1 cellular context compared by ENCODE assay signal in the genomic region with DNA sequence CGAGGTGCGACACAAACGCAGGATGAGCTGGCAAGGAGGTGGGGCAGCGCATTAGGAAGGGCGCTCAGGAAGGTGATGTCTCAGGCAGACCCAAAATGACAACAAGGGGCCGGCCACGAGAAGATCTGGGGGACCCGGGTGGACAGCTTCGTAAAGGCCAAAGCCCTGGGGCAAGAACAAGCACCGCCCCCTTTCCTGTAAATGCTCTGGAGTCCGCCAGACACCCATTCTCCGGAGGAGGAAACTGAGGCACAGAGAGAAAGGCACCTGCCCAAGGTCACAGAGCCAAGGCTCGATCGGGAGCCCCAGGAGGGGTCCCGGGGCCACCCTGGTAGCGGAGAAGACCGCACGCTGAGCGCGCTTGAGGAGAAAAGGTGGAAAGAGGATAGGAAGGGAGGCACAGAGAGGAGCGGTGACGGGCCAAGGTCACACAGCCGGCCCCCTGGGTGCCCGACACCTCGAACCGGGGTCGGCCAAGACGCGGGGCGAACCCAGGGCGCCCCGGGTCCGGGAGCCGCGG.
TF ChIP-seq lines count a peak whose summit lies in the region.

No MANE protein-coding gene starts in this region.

TF ChIP-seq in K562, 482 proteins besides CTCF, POLR2A, EP300 and RAD21 (continued from another document and continues in another):
- TF ChIP-seq, protein P1, sequence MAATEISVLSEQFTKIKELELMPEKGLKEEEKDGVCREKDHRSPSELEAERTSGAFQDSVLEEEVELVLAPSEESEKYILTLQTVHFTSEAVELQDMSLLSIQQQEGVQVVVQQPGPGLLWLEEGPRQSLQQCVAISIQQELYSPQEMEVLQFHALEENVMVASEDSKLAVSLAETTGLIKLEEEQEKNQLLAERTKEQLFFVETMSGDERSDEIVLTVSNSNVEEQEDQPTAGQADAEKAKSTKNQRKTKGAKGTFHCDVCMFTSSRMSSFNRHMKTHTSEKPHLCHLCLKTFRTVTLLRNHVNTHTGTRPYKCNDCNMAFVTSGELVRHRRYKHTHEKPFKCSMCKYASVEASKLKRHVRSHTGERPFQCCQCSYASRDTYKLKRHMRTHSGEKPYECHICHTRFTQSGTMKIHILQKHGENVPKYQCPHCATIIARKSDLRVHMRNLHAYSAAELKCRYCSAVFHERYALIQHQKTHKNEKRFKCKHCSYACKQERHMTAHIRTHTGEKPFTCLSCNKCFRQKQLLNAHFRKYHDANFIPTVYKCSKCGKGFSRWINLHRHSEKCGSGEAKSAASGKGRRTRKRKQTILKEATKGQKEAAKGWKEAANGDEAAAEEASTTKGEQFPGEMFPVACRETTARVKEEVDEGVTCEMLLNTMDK (IDR thresholded peaks at IDR 0.05; ENCODE audit: borderline replicate concordance, insufficient read depth, low read depth, low read length, poor library complexity, severe bottlenecking) = no peak
- TF ChIP-seq FOS (IDR thresholded peaks at IDR 0.05; ENCODE audit: extremely low read depth, insufficient read length) (no peak), IRF2 (CRISPR knock-in tag; IDR thresholded peaks at IDR 0.05) (no peak), ZNF253 (CRISPR knock-in tag; conservative IDR thresholded peaks at IDR 0.05) (no peak), NFRKB (IDR thresholded peaks at IDR 0.05; ENCODE audit: low read depth) (no peak), ZFP36 (IDR thresholded peaks at IDR 0.05; ENCODE audit: low read depth, low read length, partially characterized antibody) (peak; percentile 75), NCOA6 (IDR thresholded peaks at IDR 0.05) (no peak), PCBP1 (IDR thresholded peaks at IDR 0.05; ENCODE audit: low read depth, low read length, poor library complexity, severe bottlenecking) (peak; percentile 42), FOXP1 (CRISPR knock-in tag; IDR thresholded peaks at IDR 0.05) (no peak; the same call in 1 of the 2 replicates), OTX1 (CRISPR knock-in tag; IDR thresholded peaks at IDR 0.05) (no peak), KAT8 (IDR thresholded peaks at IDR 0.05; ENCODE audit: low read depth) (no peak), ZNF239 (CRISPR knock-in tag; IDR thresholded peaks at IDR 0.05) (no peak), PTRF (tag; IDR thresholded peaks at IDR 0.05) (no peak), SAP30 (IDR thresholded peaks at IDR 0.05; ENCODE audit: borderline replicate concordance, insufficient read depth, low read depth, low read length, poor library complexity, severe bottlenecking) (no peak), ZNF75A (CRISPR knock-in tag; IDR thresholded peaks at IDR 0.05) (no peak), CBX1 (IDR thresholded peaks at IDR 0.05; ENCODE audit: low read depth) (peak; percentile 72; the same call in 1 of the 2 replicates), HDGF (IDR thresholded peaks at IDR 0.05) (0 out of 2 replicates have a peak, but pooled peaks have one; percentile 50), PHF8 (IDR thresholded peaks at IDR 0.05; ENCODE audit: borderline replicate concordance, low read length) (no peak), ZNF143 (CRISPR knock-in tag; IDR thresholded peaks at IDR 0.05) (peak; percentile 29; the same call in 1 of the 2 replicates), KLF13 (tag; IDR thresholded peaks at IDR 0.05; ENCODE audit: borderline replicate concordance, low read depth) (no peak), RBM22 (IDR thresholded peaks at IDR 0.05; ENCODE audit: low read depth, low read length, poor library complexity, severe bottlenecking) (no peak), SIN3A (IDR thresholded peaks at IDR 0.05; ENCODE audit: borderline replicate concordance in 2 of 2, control insufficient read depth in 1 of 2, low read depth in 2 of 2, low read length in 2 of 2) (peak; percentile 18 to 54; a peak in 2 of 4 replicates), ZKSCAN1 (IDR thresholded peaks at IDR 0.05; ENCODE audit: low read depth, low read length) (no peak), ETV1 (tag; conservative IDR thresholded peaks at IDR 0.05; ENCODE audit: low read depth) (no peak), SMAD4 (CRISPR knock-in tag; conservative IDR thresholded peaks at IDR 0.05) (0 out of 2 replicates have a peak, but pooled peaks have one; percentile 52), CHD4 (IDR thresholded peaks at IDR 0.05; ENCODE audit: insufficient read depth, insufficient replicate concordance, low read depth, low read length, poor library complexity, severe bottlenecking) (peak; percentile 74), ZNF695 (CRISPR knock-in tag; IDR thresholded peaks at IDR 0.05) (no peak), NFIX (CRISPR knock-in tag; IDR thresholded peaks at IDR 0.05; ENCODE audit: low read depth) (no peak), MECOM (CRISPR knock-in tag; IDR thresholded peaks at IDR 0.05) (no peak), SMARCA5 (IDR thresholded peaks at IDR 0.05) (peak; percentile 98), POLR3G (IDR thresholded peaks at IDR 0.05; ENCODE audit: extremely low read depth, insufficient read length, insufficient replicate concordance) (no peak)
- TF ChIP-seq, protein P2, sequence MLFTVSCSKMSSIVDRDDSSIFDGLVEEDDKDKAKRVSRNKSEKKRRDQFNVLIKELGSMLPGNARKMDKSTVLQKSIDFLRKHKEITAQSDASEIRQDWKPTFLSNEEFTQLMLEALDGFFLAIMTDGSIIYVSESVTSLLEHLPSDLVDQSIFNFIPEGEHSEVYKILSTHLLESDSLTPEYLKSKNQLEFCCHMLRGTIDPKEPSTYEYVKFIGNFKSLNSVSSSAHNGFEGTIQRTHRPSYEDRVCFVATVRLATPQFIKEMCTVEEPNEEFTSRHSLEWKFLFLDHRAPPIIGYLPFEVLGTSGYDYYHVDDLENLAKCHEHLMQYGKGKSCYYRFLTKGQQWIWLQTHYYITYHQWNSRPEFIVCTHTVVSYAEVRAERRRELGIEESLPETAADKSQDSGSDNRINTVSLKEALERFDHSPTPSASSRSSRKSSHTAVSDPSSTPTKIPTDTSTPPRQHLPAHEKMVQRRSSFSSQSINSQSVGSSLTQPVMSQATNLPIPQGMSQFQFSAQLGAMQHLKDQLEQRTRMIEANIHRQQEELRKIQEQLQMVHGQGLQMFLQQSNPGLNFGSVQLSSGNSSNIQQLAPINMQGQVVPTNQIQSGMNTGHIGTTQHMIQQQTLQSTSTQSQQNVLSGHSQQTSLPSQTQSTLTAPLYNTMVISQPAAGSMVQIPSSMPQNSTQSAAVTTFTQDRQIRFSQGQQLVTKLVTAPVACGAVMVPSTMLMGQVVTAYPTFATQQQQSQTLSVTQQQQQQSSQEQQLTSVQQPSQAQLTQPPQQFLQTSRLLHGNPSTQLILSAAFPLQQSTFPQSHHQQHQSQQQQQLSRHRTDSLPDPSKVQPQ (CRISPR knock-in tag; IDR thresholded peaks at IDR 0.05; ENCODE audit: borderline replicate concordance) = no peak
- TF ChIP-seq, protein P3, sequence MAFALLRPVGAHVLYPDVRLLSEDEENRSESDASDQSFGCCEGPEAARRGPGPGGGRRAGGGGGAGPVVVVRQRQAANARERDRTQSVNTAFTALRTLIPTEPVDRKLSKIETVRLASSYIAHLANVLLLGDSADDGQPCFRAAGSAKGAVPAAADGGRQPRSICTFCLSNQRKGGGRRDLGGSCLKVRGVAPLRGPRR (CRISPR knock-in tag; IDR thresholded peaks at IDR 0.05) = no peak
- TF ChIP-seq, protein P4, sequence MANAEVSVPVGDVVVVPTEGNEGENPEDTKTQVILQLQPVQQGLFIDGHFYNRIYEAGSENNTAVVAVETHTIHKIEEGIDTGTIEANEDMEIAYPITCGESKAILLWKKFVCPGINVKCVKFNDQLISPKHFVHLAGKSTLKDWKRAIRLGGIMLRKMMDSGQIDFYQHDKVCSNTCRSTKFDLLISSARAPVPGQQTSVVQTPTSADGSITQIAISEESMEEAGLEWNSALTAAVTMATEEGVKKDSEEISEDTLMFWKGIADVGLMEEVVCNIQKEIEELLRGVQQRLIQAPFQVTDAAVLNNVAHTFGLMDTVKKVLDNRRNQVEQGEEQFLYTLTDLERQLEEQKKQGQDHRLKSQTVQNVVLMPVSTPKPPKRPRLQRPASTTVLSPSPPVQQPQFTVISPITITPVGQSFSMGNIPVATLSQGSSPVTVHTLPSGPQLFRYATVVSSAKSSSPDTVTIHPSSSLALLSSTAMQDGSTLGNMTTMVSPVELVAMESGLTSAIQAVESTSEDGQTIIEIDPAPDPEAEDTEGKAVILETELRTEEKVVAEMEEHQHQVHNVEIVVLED (CRISPR knock-in tag; IDR thresholded peaks at IDR 0.05) = no peak
- TF ChIP-seq, protein P5, sequence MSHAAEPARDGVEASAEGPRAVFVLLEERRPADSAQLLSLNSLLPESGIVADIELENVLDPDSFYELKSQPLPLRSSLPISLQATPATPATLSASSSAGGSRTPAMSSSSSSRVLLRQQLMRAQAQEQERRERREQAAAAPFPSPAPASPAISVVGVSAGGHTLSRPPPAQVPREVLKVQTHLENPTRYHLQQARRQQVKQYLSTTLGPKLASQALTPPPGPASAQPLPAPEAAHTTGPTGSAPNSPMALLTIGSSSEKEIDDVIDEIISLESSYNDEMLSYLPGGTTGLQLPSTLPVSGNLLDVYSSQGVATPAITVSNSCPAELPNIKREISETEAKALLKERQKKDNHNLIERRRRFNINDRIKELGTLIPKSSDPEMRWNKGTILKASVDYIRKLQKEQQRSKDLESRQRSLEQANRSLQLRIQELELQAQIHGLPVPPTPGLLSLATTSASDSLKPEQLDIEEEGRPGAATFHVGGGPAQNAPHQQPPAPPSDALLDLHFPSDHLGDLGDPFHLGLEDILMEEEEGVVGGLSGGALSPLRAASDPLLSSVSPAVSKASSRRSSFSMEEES (CRISPR knock-in tag; IDR thresholded peaks at IDR 0.05) = no peak
- TF ChIP-seq, protein P6, sequence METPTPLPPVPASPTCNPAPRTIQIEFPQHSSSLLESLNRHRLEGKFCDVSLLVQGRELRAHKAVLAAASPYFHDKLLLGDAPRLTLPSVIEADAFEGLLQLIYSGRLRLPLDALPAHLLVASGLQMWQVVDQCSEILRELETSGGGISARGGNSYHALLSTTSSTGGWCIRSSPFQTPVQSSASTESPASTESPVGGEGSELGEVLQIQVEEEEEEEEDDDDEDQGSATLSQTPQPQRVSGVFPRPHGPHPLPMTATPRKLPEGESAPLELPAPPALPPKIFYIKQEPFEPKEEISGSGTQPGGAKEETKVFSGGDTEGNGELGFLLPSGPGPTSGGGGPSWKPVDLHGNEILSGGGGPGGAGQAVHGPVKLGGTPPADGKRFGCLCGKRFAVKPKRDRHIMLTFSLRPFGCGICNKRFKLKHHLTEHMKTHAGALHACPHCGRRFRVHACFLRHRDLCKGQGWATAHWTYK (CRISPR knock-in tag; IDR thresholded peaks at IDR 0.05) = no peak
- TF ChIP-seq, protein P7, sequence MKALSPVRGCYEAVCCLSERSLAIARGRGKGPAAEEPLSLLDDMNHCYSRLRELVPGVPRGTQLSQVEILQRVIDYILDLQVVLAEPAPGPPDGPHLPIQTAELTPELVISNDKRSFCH (CRISPR knock-in tag; IDR thresholded peaks at IDR 0.05) = no peak
- TF ChIP-seq, protein P7 (tag; IDR thresholded peaks at IDR 0.05) = no peak
- TF ChIP-seq, protein P8, sequence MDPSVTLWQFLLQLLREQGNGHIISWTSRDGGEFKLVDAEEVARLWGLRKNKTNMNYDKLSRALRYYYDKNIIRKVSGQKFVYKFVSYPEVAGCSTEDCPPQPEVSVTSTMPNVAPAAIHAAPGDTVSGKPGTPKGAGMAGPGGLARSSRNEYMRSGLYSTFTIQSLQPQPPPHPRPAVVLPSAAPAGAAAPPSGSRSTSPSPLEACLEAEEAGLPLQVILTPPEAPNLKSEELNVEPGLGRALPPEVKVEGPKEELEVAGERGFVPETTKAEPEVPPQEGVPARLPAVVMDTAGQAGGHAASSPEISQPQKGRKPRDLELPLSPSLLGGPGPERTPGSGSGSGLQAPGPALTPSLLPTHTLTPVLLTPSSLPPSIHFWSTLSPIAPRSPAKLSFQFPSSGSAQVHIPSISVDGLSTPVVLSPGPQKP (CRISPR knock-in tag; IDR thresholded peaks at IDR 0.05) = no peak
- TF ChIP-seq, protein P9, sequence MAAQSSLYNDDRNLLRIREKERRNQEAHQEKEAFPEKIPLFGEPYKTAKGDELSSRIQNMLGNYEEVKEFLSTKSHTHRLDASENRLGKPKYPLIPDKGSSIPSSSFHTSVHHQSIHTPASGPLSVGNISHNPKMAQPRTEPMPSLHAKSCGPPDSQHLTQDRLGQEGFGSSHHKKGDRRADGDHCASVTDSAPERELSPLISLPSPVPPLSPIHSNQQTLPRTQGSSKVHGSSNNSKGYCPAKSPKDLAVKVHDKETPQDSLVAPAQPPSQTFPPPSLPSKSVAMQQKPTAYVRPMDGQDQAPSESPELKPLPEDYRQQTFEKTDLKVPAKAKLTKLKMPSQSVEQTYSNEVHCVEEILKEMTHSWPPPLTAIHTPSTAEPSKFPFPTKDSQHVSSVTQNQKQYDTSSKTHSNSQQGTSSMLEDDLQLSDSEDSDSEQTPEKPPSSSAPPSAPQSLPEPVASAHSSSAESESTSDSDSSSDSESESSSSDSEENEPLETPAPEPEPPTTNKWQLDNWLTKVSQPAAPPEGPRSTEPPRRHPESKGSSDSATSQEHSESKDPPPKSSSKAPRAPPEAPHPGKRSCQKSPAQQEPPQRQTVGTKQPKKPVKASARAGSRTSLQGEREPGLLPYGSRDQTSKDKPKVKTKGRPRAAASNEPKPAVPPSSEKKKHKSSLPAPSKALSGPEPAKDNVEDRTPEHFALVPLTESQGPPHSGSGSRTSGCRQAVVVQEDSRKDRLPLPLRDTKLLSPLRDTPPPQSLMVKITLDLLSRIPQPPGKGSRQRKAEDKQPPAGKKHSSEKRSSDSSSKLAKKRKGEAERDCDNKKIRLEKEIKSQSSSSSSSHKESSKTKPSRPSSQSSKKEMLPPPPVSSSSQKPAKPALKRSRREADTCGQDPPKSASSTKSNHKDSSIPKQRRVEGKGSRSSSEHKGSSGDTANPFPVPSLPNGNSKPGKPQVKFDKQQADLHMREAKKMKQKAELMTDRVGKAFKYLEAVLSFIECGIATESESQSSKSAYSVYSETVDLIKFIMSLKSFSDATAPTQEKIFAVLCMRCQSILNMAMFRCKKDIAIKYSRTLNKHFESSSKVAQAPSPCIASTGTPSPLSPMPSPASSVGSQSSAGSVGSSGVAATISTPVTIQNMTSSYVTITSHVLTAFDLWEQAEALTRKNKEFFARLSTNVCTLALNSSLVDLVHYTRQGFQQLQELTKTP (IDR thresholded peaks at IDR 0.05; ENCODE audit: low read depth in 1 of 2, partially characterized antibody in 2 of 2) = no peak
- TF ChIP-seq, protein P10, sequence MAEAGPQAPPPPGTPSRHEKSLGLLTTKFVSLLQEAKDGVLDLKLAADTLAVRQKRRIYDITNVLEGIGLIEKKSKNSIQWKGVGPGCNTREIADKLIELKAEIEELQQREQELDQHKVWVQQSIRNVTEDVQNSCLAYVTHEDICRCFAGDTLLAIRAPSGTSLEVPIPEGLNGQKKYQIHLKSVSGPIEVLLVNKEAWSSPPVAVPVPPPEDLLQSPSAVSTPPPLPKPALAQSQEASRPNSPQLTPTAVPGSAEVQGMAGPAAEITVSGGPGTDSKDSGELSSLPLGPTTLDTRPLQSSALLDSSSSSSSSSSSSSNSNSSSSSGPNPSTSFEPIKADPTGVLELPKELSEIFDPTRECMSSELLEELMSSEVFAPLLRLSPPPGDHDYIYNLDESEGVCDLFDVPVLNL (CRISPR knock-in tag; IDR thresholded peaks at IDR 0.05; ENCODE audit: low read depth) = no peak
- TF ChIP-seq, protein P11, sequence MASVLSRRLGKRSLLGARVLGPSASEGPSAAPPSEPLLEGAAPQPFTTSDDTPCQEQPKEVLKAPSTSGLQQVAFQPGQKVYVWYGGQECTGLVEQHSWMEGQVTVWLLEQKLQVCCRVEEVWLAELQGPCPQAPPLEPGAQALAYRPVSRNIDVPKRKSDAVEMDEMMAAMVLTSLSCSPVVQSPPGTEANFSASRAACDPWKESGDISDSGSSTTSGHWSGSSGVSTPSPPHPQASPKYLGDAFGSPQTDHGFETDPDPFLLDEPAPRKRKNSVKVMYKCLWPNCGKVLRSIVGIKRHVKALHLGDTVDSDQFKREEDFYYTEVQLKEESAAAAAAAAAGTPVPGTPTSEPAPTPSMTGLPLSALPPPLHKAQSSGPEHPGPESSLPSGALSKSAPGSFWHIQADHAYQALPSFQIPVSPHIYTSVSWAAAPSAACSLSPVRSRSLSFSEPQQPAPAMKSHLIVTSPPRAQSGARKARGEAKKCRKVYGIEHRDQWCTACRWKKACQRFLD (CRISPR knock-in tag; IDR thresholded peaks at IDR 0.05) = no peak
